In the genomic region with DNA sequence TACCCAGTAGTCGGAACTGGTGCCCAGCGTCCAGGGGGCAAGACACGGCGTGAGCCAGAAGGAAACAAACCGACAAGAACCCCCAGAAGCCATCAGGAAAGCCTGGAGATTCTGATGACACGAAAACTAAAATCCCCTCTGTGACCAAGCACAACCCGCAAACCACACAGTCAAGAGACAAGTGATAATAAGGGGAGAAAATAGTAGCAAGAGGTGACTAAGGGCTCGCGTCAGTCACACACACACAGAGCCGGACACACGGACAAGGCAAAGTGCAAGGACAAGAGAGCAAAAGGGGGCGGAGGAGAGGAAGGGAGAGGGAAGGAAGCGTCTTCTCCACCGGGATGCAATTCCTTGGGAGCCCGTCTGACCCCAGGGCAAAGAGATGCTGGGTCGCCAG, we compare ENCODE assay signal across 8 cellular contexts. TPM values are rescaled to one million over a fixed set of nuclear protein-coding genes. Genes with fewer than 3 reads are reported as not detected.
A peak's percentile ranks its signal among the peaks of the same experiment; 100 is the strongest.
DNase-seq lines count a peak whose midpoint lies in the region; ATAC-seq lines count a peak whose summit lies in the region.
"Not testable (repeated sequence)": the region's sequence is repeated elsewhere in the genome, so short reads cannot be mapped to it uniquely, and the experiment has no call there.

No MANE protein-coding gene starts in this region.

- H3K9me3 Mint-ChIP-seq in activated naive CD4-positive, alpha-beta T cell treated with anti-CD3 and anti-CD28 coated beads, Interleukin-2, amount 50 U/mL, for 72 hours; memory B cell; stimulated activated naive CD8-positive, alpha-beta T cell treated with anti-CD3 and anti-CD28 coated beads, Interleukin-15, amount 100 ng/mL, for 72 hours: not testable (repeated sequence)

- not testable (repeated sequence) for DNase-seq in T-helper 17 cell; activated naive CD4-positive, alpha-beta T cell treated with anti-CD3 and anti-CD28 coated beads, Interleukin-2, amount 50 U/mL, for 72 hours (ENCODE audit: low spot score in 2 of 2); Right ventricle myocardium superior; memory B cell (ENCODE audit: low spot score in 2 of 2); stimulated activated naive CD8-positive, alpha-beta T cell treated with anti-CD3 and anti-CD28 coated beads, Interleukin-15, amount 100 ng/mL, for 72 hours

- ATAC-seq in GM18511 (IDR thresholded peaks at IDR 0.05; ENCODE audit: unreplicated experiment) (peak; percentile 21), GM21528 (IDR thresholded peaks at IDR 0.05; ENCODE audit: low FRiP score, unreplicated experiment) (peak; percentile 10), HG02840 (IDR thresholded peaks at IDR 0.05; ENCODE audit: low FRiP score, unreplicated experiment) (peak; percentile 17), T-helper 17 cell (peak; percentile 9), Right ventricle myocardium superior (ENCODE audit: poor library complexity) (peak; percentile 5), memory B cell (ENCODE audit: low read depth) (peak; percentile 20)
- ATAC-seq in activated naive CD4-positive, alpha-beta T cell treated with anti-CD3 and anti-CD28 coated beads, Interleukin-2, amount 50 U/mL, for 72 hours, result peak; percentile 36 to 56
- peak; percentile 50 for ATAC-seq in stimulated activated naive CD8-positive, alpha-beta T cell treated with anti-CD3 and anti-CD28 coated beads, Interleukin-15, amount 100 ng/mL, for 72 hours

- H3K9me3 ChIP-seq in T-helper 17 cell (ENCODE audit: control insufficient read depth, low read length, poor library complexity, severe bottlenecking), result not testable (repeated sequence)

- not testable (repeated sequence) for H3K27me3 Mint-ChIP-seq in T-helper 17 cell; memory B cell; stimulated activated naive CD8-positive, alpha-beta T cell treated with anti-CD3 and anti-CD28 coated beads, Interleukin-15, amount 100 ng/mL, for 72 hours

- H3K4me1 Mint-ChIP-seq in T-helper 17 cell, memory B cell: not testable (repeated sequence)
- H3K4me1 Mint-ChIP-seq in stimulated activated naive CD8-positive, alpha-beta T cell treated with anti-CD3 and anti-CD28 coated beads, Interleukin-15, amount 100 ng/mL, for 72 hours, result peaks cover 11% of the 10 kb centered on the region

- H3K36me3 Mint-ChIP-seq in T-helper 17 cell (ENCODE audit: low read depth); activated naive CD4-positive, alpha-beta T cell treated with anti-CD3 and anti-CD28 coated beads, Interleukin-2, amount 50 U/mL, for 72 hours; memory B cell: not testable (repeated sequence)

- not testable (repeated sequence) for H3K4me3 Mint-ChIP-seq in T-helper 17 cell; memory B cell; stimulated activated naive CD8-positive, alpha-beta T cell treated with anti-CD3 and anti-CD28 coated beads, Interleukin-15, amount 100 ng/mL, for 72 hours

- H3K27ac Mint-ChIP-seq in T-helper 17 cell; activated naive CD4-positive, alpha-beta T cell treated with anti-CD3 and anti-CD28 coated beads, Interleukin-2, amount 50 U/mL, for 72 hours; memory B cell; stimulated activated naive CD8-positive, alpha-beta T cell treated with anti-CD3 and anti-CD28 coated beads, Interleukin-15, amount 100 ng/mL, for 72 hours: not testable (repeated sequence)

- intact Hi-C loops in Right ventricle myocardium superior (cut with DNase I), result not testable (repeated sequence)

RNA-seq across cellular contexts. Expression of gene RPL10, which starts 9.5 kb away (rescaled TPM):
- 1,000 to 10,000 TPM; 4,596 to 4,820 TPM for total RNA-seq in T-helper 17 cell
- 1,000 to 10,000 TPM; 1,357 to 2,520 TPM for total RNA-seq in activated naive CD4-positive, alpha-beta T cell treated with anti-CD3 and anti-CD28 coated beads, Interleukin-2, amount 50 U/mL, for 72 hours
- 2,020 TPM for total RNA-seq in Right ventricle myocardium superior

RNA-seq across cellular contexts. Expression of gene EMD, which starts 9.6 kb away (rescaled TPM):
- 100 to 1,000 TPM; 121 to 132 TPM for total RNA-seq in T-helper 17 cell
- total RNA-seq in activated naive CD4-positive, alpha-beta T cell treated with anti-CD3 and anti-CD28 coated beads, Interleukin-2, amount 50 U/mL, for 72 hours, result 10 to 100 TPM; 79.3 to 83.0 TPM
- 49.2 TPM for total RNA-seq in Right ventricle myocardium superior

RNA-seq across cellular contexts. Expression of gene FLNA, which starts 14.2 kb away (rescaled TPM):
- total RNA-seq in T-helper 17 cell, result 1,000 to 10,000 TPM; 1,780 to 2,536 TPM
- 100 to 1,000 TPM; 690 to 932 TPM for total RNA-seq in activated naive CD4-positive, alpha-beta T cell treated with anti-CD3 and anti-CD28 coated beads, Interleukin-2, amount 50 U/mL, for 72 hours
- 216 TPM for total RNA-seq in Right ventricle myocardium superior

RNA-seq across cellular contexts. Expression of gene DNASE1L1, which starts 20.4 kb away (rescaled TPM):
- total RNA-seq in T-helper 17 cell (10 to 100 TPM; 20.5 to 22.6 TPM), Right ventricle myocardium superior (57.7 TPM)
- 10 to 100 TPM; 14.7 to 20.6 TPM for total RNA-seq in activated naive CD4-positive, alpha-beta T cell treated with anti-CD3 and anti-CD28 coated beads, Interleukin-2, amount 50 U/mL, for 72 hours

RNA-seq across cellular contexts. Expression of gene TAFAZZIN, which starts 22.7 kb away (rescaled TPM):
- total RNA-seq in T-helper 17 cell (10 to 100 TPM; 84.1 to 95.7 TPM), Right ventricle myocardium superior (36.1 TPM)
- 10 to 100 TPM; 24.7 to 62.4 TPM for total RNA-seq in activated naive CD4-positive, alpha-beta T cell treated with anti-CD3 and anti-CD28 coated beads, Interleukin-2, amount 50 U/mL, for 72 hours
